1 cellular context compared by ENCODE assay signal in the genomic region with DNA sequence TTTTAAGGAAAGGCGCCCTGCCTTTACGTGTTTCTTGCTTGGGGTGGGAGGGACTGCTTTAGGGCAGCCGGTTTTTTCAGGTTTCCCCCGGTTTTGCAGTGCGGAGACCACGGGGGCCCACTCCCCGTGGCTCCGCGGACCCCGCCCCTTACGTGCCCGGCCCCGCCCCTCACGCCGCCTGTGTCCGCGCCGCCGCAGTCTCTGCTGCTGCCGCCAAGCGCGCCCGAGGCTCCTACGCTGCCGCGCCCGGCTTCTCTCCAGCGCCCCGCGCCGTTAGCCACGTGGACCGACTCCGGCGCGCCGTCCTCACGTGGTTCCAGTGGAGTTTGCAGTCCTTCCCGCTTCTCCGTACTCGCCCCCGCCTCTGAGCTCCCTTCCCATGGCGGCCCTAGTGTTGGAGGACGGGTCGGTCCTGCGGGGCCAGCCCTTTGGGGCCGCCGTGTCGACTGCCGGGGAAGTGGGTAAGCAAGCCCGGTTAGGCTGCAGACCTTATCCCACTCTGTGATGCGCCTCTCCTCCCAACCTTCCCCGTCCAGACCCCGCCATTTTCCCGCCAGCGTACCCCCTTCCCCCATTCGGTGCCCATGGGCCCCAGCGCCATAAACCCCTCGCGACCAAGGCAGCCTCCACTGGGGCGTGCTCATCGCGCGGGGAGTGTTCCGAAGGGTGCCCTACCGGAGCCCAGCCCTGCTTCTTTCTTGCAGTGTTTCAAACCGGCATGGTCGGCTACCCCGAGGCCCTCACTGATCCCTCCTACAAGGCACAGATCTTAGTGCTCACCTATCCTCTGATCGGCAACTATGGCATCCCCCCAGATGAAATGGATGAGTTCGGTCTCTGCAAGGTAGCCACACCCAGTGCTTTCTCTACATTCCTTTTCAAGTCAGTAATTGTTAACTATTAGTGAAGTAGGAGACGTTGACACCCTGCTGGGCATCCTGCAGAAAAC.
A peak's percentile ranks its signal among the peaks of the same experiment; 100 is the strongest.
TF ChIP-seq lines count a peak whose summit lies in the region.

CAD (plus strand) TSS at position 197 of the 949 bp plus-strand sequence; CDS start at position 380, 183 bp downstream.

TF ChIP-seq in K562, 482 proteins besides CTCF, POLR2A, EP300 and RAD21 (continued from another document):
- no peak for TF ChIP-seq BRF2 (IDR thresholded peaks at IDR 0.05; ENCODE audit: borderline replicate concordance, insufficient read depth, insufficient read length)
- TF ChIP-seq ZNF133 (CRISPR knock-in tag; IDR thresholded peaks at IDR 0.05): no peak
- no peak for TF ChIP-seq EZH2 (IDR thresholded peaks at IDR 0.05; ENCODE audit: borderline replicate concordance, low read depth, low read length)
- no peak for TF ChIP-seq ARID3A (IDR thresholded peaks at IDR 0.05; ENCODE audit: borderline replicate concordance, low read depth, low read length)
- peak; percentile 46; the same call in 1 of the 2 replicates for TF ChIP-seq ZNF175 (CRISPR knock-in tag; IDR thresholded peaks at IDR 0.05; ENCODE audit: low read depth)
- TF ChIP-seq MAFK (IDR thresholded peaks at IDR 0.05; ENCODE audit: low read length): no peak
